Comparison of ENCODE assay signal across 9 cellular contexts in genomic region chrX:39874202-39874816, GRCh38.
DNase-seq lines count a peak whose midpoint lies in the region; ATAC-seq lines count a peak whose summit lies in the region.
"Had no signal": no experiment of that assay in that cellular context is flagged by ENCODE, and none has a peak within 500 bp of the region (broad histone marks: within the 10 kb centered on the region; RNA-seq: fewer than 3 reads in every experiment).

No MANE protein-coding gene starts in this region.

- DNase-seq in stimulated activated naive CD4-positive, alpha-beta T cell treated with Interleukin-2 at 50 U/mL for 16 hours (lab: John Stamatoyannopoulos, UW), result peak; percentile 65
- DNase-seq in stimulated activated naive CD4-positive, alpha-beta T cell (lab: John Stamatoyannopoulos, UW), result no peak
- peak; percentile 78 to 82 for DNase-seq in activated T-cell treated with anti-CD3 and anti-CD28 coated beads, Interleukin-2, amount 50 U/mL, for 48 hours
- DNase-seq in stimulated activated naive CD8-positive, alpha-beta T cell treated with anti-CD3 and anti-CD28 coated beads, Interleukin-15, amount 100 ng/mL, for 72 hours, result peak; percentile 72 to 89
- DNase-seq in NCI-H524 (lab: John Stamatoyannopoulos, UW) (no peak), globus pallidus (ENCODE audit: low spot score) (no peak), SW480 (ENCODE audit: low spot score) (no peak)

- peak; percentile 93 for ATAC-seq in HG03135 (IDR thresholded peaks at IDR 0.05; ENCODE audit: unreplicated experiment)
- peak; percentile 87 for ATAC-seq in stimulated activated naive CD8-positive, alpha-beta T cell treated with anti-CD3 and anti-CD28 coated beads, Interleukin-15, amount 100 ng/mL, for 72 hours

- no peaks in the 10 kb centered on the region for H3K27me3 Mint-ChIP-seq in stimulated activated naive CD8-positive, alpha-beta T cell treated with anti-CD3 and anti-CD28 coated beads, Interleukin-15, amount 100 ng/mL, for 72 hours

- H3K27ac Mint-ChIP-seq in stimulated activated naive CD8-positive, alpha-beta T cell treated with anti-CD3 and anti-CD28 coated beads, Interleukin-15, amount 100 ng/mL, for 72 hours, result peak overlapping the region; percentile 89 to 98
- H3K27ac Mint-ChIP-seq: B cell had no signal

- H3K4me3 Mint-ChIP-seq in stimulated activated naive CD8-positive, alpha-beta T cell treated with anti-CD3 and anti-CD28 coated beads, Interleukin-15, amount 100 ng/mL, for 72 hours, result peak overlapping the region in 1 of 2 donors; percentile 24
- H3K4me3 Mint-ChIP-seq: B cell had no signal

- no peaks in the 10 kb centered on the region for H3K9me3 Mint-ChIP-seq in stimulated activated naive CD8-positive, alpha-beta T cell treated with anti-CD3 and anti-CD28 coated beads, Interleukin-15, amount 100 ng/mL, for 72 hours

- H3K4me1 Mint-ChIP-seq in stimulated activated naive CD8-positive, alpha-beta T cell treated with anti-CD3 and anti-CD28 coated beads, Interleukin-15, amount 100 ng/mL, for 72 hours, result peaks cover 69% of the 10 kb centered on the region
- H3K4me1 Mint-ChIP-seq: B cell had no signal

Comparison
In these comparisons a context has a peak if more than half of its experiments do, and no peak if none do; other contexts are left out.
1. DNase-seq: peak in stimulated activated naive CD4-positive, alpha-beta T cell treated with Interleukin-2 at 50 U/mL for 16 hours (single experiment), activated T-cell treated with anti-CD3 and anti-CD28 coated beads, Interleukin-2, amount 50 U/mL, for 48 hours (2 of 2) and stimulated activated naive CD8-positive, alpha-beta T cell treated with anti-CD3 and anti-CD28 coated beads, Interleukin-15, amount 100 ng/mL, for 72 hours (2 of 2); none in stimulated activated naive CD4-positive, alpha-beta T cell (0 of 6), NCI-H524 (0 of 2), globus pallidus (single experiment) and SW480 (single experiment).